Comparison of ENCODE assay signal across 8 cellular contexts in genomic region chr1:226407497-226408284, GRCh38. TPM values are rescaled to one million over a fixed set of nuclear protein-coding genes. Genes with fewer than 3 reads are reported as not detected.
DNase-seq lines count a peak whose midpoint lies in the region; ATAC-seq and TF ChIP-seq lines count a peak whose summit lies in the region.

TSS of gene PARP1 (minus strand) at chr1:226408093. CDS start at chr1:226407929, 164 bp downstream.

- H3K4me1 ChIP-seq in breast epithelium: peaks cover 0 to 4% of the 10 kb centered on the region in 2 donors

- H3K9me3 ChIP-seq in WERI-Rb-1 (ENCODE audit: severe bottlenecking) (no peaks in the 10 kb centered on the region), breast epithelium (no peaks in the 10 kb centered on the region)

- no peaks in the 10 kb centered on the region for H3K36me3 ChIP-seq in WERI-Rb-1
- H3K36me3 ChIP-seq in breast epithelium: no peaks in the 10 kb centered on the region

- TF ChIP-seq CTCF in WERI-Rb-1 (IDR thresholded peaks at IDR 0.05; ENCODE audit: low read depth, low read length) (peak; percentile 38), breast epithelium (IDR thresholded peaks at IDR 0.05) (peak in 1 of 3 donors; percentile 65)

- H3K4me3 ChIP-seq in WERI-Rb-1 (ENCODE audit: low read depth, low read length) (peak within 1 kb of the TSS; percentile 54), breast epithelium (peak within 1 kb of the TSS; percentile 71 to 94 (median 77))

- TF ChIP-seq POLR2A in breast epithelium (IDR thresholded peaks at IDR 0.05): no peak

- intact Hi-C loops in breast epithelium (cut with DNase I; ENCODE audit: low total_unique reads): no loop called here

- DNase-seq in AG08396 (ENCODE audit: low spot score) (peak; percentile 97), NCI-H2227 (lab: John Stamatoyannopoulos, UW; ENCODE audit: unreplicated experiment) (peak; percentile 92), WERI-Rb-1 (peak; percentile 76), breast epithelium (ENCODE audit: low spot score in 2 of 2) (peak; percentile 89 to 90), iPS-NIHi7 (ENCODE audit: extremely low spot score) (peak; percentile 94), smooth muscle cell of the brain vasculature (ENCODE audit: low read depth, low spot score) (peak; percentile 62)

- H3K27ac ChIP-seq in WERI-Rb-1: peak within 1 kb of the TSS; percentile 79
- H3K27ac ChIP-seq in breast epithelium: peak within 1 kb of the TSS; percentile 76 to 84

- H3K27me3 ChIP-seq in WERI-Rb-1 (ENCODE audit: insufficient read depth, low read depth, severe bottlenecking) (no peaks in the 10 kb centered on the region), breast epithelium (no peaks in the 10 kb centered on the region)

- ATAC-seq in GM18873 (IDR thresholded peaks at IDR 0.05; ENCODE audit: low FRiP score, unreplicated experiment): peak; percentile 54
- peak; percentile 79 for ATAC-seq in HG03135 (IDR thresholded peaks at IDR 0.05; ENCODE audit: unreplicated experiment)

RNA-seq across cellular contexts. Expression of gene PARP1, which starts in this region (rescaled TPM):
- 10 to 100 TPM; 53.0 to 83.9 (median 72.3) TPM for total RNA-seq in breast epithelium

Comparison
In these comparisons a context has a peak if more than half of its experiments do, and no peak if none do; other contexts are left out.
1. Peak in every context shown above with its lines: DNase-seq, ATAC-seq, H3K4me3 ChIP-seq and H3K27ac ChIP-seq.